In the genomic region with DNA sequence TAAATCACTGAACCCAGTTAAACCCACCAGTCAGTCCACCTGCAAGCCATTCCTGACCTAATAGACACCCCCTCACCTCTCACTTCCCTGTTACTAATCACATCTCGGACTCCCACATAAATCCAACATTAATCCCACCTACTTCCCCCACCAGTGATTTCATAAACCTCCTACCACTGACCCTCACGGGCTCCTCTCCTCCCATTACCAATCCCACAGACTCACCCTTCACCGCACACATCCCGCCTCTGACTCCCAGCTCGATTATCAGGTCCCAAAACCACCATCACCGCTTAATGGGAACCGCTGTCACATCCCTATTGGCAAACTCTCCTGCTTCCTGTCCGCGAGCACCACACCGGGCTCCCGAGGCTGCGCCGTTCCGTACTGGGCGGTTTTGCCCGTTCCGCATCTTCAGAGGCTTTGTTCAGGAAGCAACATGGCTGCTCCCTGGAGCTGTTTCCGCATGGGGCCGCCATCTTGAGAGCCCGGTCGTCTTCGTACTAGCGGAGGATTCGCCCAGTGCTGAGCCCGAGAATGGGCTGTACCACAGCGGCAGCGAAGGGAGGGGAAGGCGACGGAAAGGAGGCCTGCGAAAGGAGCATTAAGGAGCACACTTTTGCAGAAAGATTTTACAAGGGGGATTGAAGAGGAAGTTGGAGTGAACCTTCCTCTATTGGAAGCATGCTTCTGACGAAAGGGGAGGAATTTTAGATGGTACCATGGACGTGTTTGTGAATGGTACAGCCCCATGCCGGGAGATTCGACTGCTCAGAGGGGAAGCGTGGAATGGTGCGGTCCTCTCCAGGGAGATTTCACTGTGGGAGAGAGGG, we compare ENCODE assay signal across 1 cellular context.
TF ChIP-seq lines count a peak whose summit lies in the region.

A gene (minus strand): TSS at position 502 of the 833 bp plus-strand sequence. CDS start 1,825 bp downstream, outside the sequence.

TF ChIP-seq in K562, 482 proteins besides CTCF, POLR2A, EP300 and RAD21 (continues in another document):
- TF ChIP-seq, protein P1, sequence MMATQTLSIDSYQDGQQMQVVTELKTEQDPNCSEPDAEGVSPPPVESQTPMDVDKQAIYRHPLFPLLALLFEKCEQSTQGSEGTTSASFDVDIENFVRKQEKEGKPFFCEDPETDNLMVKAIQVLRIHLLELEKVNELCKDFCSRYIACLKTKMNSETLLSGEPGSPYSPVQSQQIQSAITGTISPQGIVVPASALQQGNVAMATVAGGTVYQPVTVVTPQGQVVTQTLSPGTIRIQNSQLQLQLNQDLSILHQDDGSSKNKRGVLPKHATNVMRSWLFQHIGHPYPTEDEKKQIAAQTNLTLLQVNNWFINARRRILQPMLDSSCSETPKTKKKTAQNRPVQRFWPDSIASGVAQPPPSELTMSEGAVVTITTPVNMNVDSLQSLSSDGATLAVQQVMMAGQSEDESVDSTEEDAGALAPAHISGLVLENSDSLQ (IDR thresholded peaks at IDR 0.05): peak; percentile 33
- TF ChIP-seq CBX1 (IDR thresholded peaks at IDR 0.05; ENCODE audit: low read depth): peak; percentile 90
- TF ChIP-seq ZKSCAN8 (CRISPR knock-in tag; IDR thresholded peaks at IDR 0.05): no peak
- peak; percentile 46 for TF ChIP-seq SAP30 (IDR thresholded peaks at IDR 0.05; ENCODE audit: borderline replicate concordance, insufficient read depth, low read depth, low read length, poor library complexity, severe bottlenecking)
- TF ChIP-seq, protein P2, sequence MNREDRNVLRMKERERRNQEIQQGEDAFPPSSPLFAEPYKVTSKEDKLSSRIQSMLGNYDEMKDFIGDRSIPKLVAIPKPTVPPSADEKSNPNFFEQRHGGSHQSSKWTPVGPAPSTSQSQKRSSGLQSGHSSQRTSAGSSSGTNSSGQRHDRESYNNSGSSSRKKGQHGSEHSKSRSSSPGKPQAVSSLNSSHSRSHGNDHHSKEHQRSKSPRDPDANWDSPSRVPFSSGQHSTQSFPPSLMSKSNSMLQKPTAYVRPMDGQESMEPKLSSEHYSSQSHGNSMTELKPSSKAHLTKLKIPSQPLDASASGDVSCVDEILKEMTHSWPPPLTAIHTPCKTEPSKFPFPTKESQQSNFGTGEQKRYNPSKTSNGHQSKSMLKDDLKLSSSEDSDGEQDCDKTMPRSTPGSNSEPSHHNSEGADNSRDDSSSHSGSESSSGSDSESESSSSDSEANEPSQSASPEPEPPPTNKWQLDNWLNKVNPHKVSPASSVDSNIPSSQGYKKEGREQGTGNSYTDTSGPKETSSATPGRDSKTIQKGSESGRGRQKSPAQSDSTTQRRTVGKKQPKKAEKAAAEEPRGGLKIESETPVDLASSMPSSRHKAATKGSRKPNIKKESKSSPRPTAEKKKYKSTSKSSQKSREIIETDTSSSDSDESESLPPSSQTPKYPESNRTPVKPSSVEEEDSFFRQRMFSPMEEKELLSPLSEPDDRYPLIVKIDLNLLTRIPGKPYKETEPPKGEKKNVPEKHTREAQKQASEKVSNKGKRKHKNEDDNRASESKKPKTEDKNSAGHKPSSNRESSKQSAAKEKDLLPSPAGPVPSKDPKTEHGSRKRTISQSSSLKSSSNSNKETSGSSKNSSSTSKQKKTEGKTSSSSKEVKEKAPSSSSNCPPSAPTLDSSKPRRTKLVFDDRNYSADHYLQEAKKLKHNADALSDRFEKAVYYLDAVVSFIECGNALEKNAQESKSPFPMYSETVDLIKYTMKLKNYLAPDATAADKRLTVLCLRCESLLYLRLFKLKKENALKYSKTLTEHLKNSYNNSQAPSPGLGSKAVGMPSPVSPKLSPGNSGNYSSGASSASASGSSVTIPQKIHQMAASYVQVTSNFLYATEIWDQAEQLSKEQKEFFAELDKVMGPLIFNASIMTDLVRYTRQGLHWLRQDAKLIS (CRISPR knock-in tag; IDR thresholded peaks at IDR 0.05): peak; percentile 59; the same call in 1 of the 2 replicates
- TF ChIP-seq ZNF253 (CRISPR knock-in tag; conservative IDR thresholded peaks at IDR 0.05): no peak
- no peak for TF ChIP-seq U2AF1 (optimal IDR thresholded peaks at IDR 0.05; ENCODE audit: low read depth, low read length)
- no peak for TF ChIP-seq ZNF124 (CRISPR knock-in tag; IDR thresholded peaks at IDR 0.05)
- TF ChIP-seq, protein P3, sequence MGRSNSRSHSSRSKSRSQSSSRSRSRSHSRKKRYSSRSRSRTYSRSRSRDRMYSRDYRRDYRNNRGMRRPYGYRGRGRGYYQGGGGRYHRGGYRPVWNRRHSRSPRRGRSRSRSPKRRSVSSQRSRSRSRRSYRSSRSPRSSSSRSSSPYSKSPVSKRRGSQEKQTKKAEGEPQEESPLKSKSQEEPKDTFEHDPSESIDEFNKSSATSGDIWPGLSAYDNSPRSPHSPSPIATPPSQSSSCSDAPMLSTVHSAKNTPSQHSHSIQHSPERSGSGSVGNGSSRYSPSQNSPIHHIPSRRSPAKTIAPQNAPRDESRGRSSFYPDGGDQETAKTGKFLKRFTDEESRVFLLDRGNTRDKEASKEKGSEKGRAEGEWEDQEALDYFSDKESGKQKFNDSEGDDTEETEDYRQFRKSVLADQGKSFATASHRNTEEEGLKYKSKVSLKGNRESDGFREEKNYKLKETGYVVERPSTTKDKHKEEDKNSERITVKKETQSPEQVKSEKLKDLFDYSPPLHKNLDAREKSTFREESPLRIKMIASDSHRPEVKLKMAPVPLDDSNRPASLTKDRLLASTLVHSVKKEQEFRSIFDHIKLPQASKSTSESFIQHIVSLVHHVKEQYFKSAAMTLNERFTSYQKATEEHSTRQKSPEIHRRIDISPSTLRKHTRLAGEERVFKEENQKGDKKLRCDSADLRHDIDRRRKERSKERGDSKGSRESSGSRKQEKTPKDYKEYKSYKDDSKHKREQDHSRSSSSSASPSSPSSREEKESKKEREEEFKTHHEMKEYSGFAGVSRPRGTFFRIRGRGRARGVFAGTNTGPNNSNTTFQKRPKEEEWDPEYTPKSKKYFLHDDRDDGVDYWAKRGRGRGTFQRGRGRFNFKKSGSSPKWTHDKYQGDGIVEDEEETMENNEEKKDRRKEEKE (IDR thresholded peaks at IDR 0.05; ENCODE audit: borderline replicate concordance in 1 of 2, control insufficient read depth in 1 of 2, low read depth in 2 of 2, low read length in 1 of 2): peak in 1 of 2 experiments; percentile 99; a peak in 2 of 4 replicates
- TF ChIP-seq GABPB1 (CRISPR knock-in tag; IDR thresholded peaks at IDR 0.05): peak; percentile 79
- peak; percentile 20; the same call in 1 of the 2 replicates for TF ChIP-seq CTBP1 (IDR thresholded peaks at IDR 0.05; ENCODE audit: borderline replicate concordance)
- TF ChIP-seq SRF (CRISPR knock-in tag; IDR thresholded peaks at IDR 0.05): 0 out of 4 replicates have a peak, but pooled peaks of 1 of the 2 experiments have one; percentile 9
- TF ChIP-seq, protein P4, sequence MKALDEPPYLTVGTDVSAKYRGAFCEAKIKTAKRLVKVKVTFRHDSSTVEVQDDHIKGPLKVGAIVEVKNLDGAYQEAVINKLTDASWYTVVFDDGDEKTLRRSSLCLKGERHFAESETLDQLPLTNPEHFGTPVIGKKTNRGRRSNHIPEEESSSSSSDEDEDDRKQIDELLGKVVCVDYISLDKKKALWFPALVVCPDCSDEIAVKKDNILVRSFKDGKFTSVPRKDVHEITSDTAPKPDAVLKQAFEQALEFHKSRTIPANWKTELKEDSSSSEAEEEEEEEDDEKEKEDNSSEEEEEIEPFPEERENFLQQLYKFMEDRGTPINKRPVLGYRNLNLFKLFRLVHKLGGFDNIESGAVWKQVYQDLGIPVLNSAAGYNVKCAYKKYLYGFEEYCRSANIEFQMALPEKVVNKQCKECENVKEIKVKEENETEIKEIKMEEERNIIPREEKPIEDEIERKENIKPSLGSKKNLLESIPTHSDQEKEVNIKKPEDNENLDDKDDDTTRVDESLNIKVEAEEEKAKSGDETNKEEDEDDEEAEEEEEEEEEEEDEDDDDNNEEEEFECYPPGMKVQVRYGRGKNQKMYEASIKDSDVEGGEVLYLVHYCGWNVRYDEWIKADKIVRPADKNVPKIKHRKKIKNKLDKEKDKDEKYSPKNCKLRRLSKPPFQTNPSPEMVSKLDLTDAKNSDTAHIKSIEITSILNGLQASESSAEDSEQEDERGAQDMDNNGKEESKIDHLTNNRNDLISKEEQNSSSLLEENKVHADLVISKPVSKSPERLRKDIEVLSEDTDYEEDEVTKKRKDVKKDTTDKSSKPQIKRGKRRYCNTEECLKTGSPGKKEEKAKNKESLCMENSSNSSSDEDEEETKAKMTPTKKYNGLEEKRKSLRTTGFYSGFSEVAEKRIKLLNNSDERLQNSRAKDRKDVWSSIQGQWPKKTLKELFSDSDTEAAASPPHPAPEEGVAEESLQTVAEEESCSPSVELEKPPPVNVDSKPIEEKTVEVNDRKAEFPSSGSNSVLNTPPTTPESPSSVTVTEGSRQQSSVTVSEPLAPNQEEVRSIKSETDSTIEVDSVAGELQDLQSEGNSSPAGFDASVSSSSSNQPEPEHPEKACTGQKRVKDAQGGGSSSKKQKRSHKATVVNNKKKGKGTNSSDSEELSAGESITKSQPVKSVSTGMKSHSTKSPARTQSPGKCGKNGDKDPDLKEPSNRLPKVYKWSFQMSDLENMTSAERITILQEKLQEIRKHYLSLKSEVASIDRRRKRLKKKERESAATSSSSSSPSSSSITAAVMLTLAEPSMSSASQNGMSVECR (CRISPR knock-in tag; IDR thresholded peaks at IDR 0.05): peak; percentile 22; the same call in 1 of the 2 replicates
- no peak for TF ChIP-seq ZNF707 (CRISPR knock-in tag; conservative IDR thresholded peaks at IDR 0.05)
- TF ChIP-seq PML (IDR thresholded peaks at IDR 0.05; ENCODE audit: low read length): peak; percentile 52; the same call in 1 of the 2 replicates
- TF ChIP-seq ZNF431 (CRISPR knock-in tag; IDR thresholded peaks at IDR 0.05): no peak
- TF ChIP-seq, protein P5, sequence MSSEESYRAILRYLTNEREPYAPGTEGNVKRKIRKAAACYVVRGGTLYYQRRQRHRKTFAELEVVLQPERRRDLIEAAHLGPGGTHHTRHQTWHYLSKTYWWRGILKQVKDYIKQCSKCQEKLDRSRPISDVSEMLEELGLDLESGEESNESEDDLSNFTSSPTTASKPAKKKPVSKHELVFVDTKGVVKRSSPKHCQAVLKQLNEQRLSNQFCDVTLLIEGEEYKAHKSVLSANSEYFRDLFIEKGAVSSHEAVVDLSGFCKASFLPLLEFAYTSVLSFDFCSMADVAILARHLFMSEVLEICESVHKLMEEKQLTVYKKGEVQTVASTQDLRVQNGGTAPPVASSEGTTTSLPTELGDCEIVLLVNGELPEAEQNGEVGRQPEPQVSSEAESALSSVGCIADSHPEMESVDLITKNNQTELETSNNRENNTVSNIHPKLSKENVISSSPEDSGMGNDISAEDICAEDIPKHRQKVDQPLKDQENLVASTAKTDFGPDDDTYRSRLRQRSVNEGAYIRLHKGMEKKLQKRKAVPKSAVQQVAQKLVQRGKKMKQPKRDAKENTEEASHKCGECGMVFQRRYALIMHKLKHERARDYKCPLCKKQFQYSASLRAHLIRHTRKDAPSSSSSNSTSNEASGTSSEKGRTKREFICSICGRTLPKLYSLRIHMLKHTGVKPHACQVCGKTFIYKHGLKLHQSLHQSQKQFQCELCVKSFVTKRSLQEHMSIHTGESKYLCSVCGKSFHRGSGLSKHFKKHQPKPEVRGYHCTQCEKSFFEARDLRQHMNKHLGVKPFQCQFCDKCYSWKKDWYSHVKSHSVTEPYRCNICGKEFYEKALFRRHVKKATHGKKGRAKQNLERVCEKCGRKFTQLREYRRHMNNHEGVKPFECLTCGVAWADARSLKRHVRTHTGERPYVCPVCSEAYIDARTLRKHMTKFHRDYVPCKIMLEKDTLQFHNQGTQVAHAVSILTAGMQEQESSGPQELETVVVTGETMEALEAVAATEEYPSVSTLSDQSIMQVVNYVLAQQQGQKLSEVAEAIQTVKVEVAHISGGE (CRISPR knock-in tag; IDR thresholded peaks at IDR 0.05): peak in 1 of 3 experiments; percentile 87; a peak in 2 of 6 replicates
- TF ChIP-seq GTF2E2 (tag; IDR thresholded peaks at IDR 0.05): peak; percentile 61; the same call in 1 of the 2 replicates
- no peak for TF ChIP-seq RFX7 (CRISPR knock-in tag; IDR thresholded peaks at IDR 0.05)
- TF ChIP-seq SIX5 (IDR thresholded peaks at IDR 0.05; ENCODE audit: borderline replicate concordance in 1 of 2, insufficient read depth in 1 of 2, low read depth in 1 of 2, low read length in 2 of 2): peak; percentile 50 to 61; a peak in 3 of 4 replicates
- TF ChIP-seq ZFP36 (IDR thresholded peaks at IDR 0.05; ENCODE audit: low read depth, low read length, partially characterized antibody): no peak
- TF ChIP-seq RBM34 (IDR thresholded peaks at IDR 0.05; ENCODE audit: borderline replicate concordance, insufficient read depth, low read length): no peak
- peak; percentile 91 for TF ChIP-seq RBFOX2 (IDR thresholded peaks at IDR 0.05; ENCODE audit: low read depth, low read length)
- TF ChIP-seq SMARCE1 (IDR thresholded peaks at IDR 0.05): peak; percentile 19; the same call in 1 of the 2 replicates
- TF ChIP-seq, protein P6, sequence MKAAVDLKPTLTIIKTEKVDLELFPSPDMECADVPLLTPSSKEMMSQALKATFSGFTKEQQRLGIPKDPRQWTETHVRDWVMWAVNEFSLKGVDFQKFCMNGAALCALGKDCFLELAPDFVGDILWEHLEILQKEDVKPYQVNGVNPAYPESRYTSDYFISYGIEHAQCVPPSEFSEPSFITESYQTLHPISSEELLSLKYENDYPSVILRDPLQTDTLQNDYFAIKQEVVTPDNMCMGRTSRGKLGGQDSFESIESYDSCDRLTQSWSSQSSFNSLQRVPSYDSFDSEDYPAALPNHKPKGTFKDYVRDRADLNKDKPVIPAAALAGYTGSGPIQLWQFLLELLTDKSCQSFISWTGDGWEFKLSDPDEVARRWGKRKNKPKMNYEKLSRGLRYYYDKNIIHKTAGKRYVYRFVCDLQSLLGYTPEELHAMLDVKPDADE (conservative IDR thresholded peaks at IDR 0.05; ENCODE audit: control insufficient read depth, low read depth, low read length): 0 out of 2 replicates have a peak, but pooled peaks have one; percentile 53
- TF ChIP-seq NFATC3 (IDR thresholded peaks at IDR 0.05): no peak
- peak; percentile 75; the same call in 1 of the 2 replicates for TF ChIP-seq HLTF (IDR thresholded peaks at IDR 0.05)
- TF ChIP-seq SMC3 (conservative IDR thresholded peaks at IDR 0.05; ENCODE audit: insufficient read depth, low read depth, low read length): no peak
- 0 out of 2 replicates have a peak, but pooled peaks have one; percentile 19 for TF ChIP-seq KAT8 (IDR thresholded peaks at IDR 0.05; ENCODE audit: low read depth)
- no peak for TF ChIP-seq ZBTB7A (IDR thresholded peaks at IDR 0.05; ENCODE audit: borderline replicate concordance, control insufficient read depth, low read depth, low read length)
- no peak for TF ChIP-seq RCOR1 (IDR thresholded peaks at IDR 0.05; ENCODE audit: borderline replicate concordance in 1 of 2, low read depth in 2 of 2, low read length in 2 of 2)
- TF ChIP-seq FOXK1 (CRISPR knock-in tag; IDR thresholded peaks at IDR 0.05; ENCODE audit: borderline replicate concordance): no peak
- TF ChIP-seq HDAC2 (IDR thresholded peaks at IDR 0.05): 0 out of 2 replicates have a peak, but pooled peaks have one; percentile 57
- TF ChIP-seq HMG20B (CRISPR knock-in tag; IDR thresholded peaks at IDR 0.05): no peak
- TF ChIP-seq, protein P7, sequence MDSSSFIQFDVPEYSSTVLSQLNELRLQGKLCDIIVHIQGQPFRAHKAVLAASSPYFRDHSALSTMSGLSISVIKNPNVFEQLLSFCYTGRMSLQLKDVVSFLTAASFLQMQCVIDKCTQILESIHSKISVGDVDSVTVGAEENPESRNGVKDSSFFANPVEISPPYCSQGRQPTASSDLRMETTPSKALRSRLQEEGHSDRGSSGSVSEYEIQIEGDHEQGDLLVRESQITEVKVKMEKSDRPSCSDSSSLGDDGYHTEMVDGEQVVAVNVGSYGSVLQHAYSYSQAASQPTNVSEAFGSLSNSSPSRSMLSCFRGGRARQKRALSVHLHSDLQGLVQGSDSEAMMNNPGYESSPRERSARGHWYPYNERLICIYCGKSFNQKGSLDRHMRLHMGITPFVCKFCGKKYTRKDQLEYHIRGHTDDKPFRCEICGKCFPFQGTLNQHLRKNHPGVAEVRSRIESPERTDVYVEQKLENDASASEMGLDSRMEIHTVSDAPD (CRISPR knock-in tag; IDR thresholded peaks at IDR 0.05): no peak
- peak; percentile 65; the same call in 1 of the 2 replicates for TF ChIP-seq CREM (IDR thresholded peaks at IDR 0.05; ENCODE audit: low read depth)
- TF ChIP-seq TCF7L2 (IDR thresholded peaks at IDR 0.05; ENCODE audit: low read depth, low read length): peak; percentile 97
